1 cellular context compared by ENCODE assay signal in the genomic region with DNA sequence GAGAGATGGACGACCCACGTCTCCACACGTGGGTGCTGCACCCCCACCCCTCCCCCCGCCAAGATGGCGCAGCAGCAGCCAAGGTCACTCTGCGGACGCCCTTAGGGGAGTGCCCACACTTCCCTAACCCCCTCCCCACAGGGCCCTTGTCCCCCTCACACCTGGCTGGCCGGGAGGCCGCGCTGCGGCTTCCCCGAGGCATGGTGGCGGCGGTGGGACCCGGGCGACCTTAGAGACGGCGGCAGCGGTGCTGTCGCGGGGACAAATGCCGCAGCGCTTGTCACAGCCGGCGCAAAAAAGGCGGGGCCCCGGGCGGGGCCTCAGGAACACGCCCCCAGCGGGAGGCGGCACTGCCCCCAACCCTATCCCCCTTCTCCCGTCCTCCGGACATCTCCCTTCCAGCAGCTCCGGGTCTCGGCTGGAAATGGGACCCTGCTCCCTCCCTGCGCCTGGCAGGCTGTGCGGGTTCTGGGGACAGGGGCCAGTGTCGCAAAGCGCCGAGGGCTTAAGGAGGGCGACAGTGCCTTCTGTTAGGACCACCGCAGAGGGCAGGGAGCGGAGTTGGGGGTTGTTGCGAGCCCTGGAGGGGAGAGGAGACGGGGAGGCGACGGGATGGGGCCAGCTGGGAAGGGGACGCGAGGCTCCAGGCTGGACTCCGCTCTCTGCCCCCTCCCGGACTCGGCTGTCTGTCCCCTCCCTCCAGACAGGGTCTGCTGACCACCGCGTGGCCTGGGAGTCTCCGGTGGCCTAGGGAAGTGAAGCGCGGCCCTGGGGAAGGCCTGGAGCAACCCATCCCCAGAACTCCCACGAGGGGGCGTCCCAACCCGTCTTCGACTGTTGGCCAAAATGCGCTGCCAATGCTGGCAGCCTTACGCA.
A peak's percentile ranks its signal among the peaks of the same experiment; 100 is the strongest.
TF ChIP-seq lines count a peak whose summit lies in the region.

CHCHD10 (minus strand) TSS at position 300 of the 876 bp plus-strand sequence; CDS start at position 202, 98 bp downstream.

TF ChIP-seq in GM23338, 12 proteins besides CTCF, POLR2A, EP300 and RAD21:
- TF ChIP-seq ZNF462 (CRISPR knock-in tag; IDR thresholded peaks at IDR 0.05) (no peak), EZH2phosphoT487 (IDR thresholded peaks at IDR 0.05; ENCODE audit: unreplicated experiment) (no peak), POLR2AphosphoS5 (IDR thresholded peaks at IDR 0.05; ENCODE audit: low read depth) (peak; percentile 60), CREB1 (CRISPR knock-in tag; IDR thresholded peaks at IDR 0.05; ENCODE audit: low read depth) (peak; percentile 28; the same call in 1 of the 2 replicates), JUNB (IDR thresholded peaks at IDR 0.05; ENCODE audit: unreplicated experiment) (no peak), STAT1 (IDR thresholded peaks at IDR 0.05; ENCODE audit: unreplicated experiment) (no peak), ZNF331 (CRISPR knock-in tag; IDR thresholded peaks at IDR 0.05; ENCODE audit: low read depth) (no peak)
TF ChIP-seq in GM23338: peak in this region for 2.
